Comparison of ENCODE assay signal across 8 cellular contexts in genomic region chr3:185332026-185332735, GRCh38. TPM values are rescaled to one million over a fixed set of nuclear protein-coding genes. Genes with fewer than 3 reads are reported as not detected.
A peak's percentile ranks its signal among the peaks of the same experiment; 100 is the strongest.
DNase-seq lines count a peak whose midpoint lies in the region; ATAC-seq lines count a peak whose summit lies in the region.

No MANE protein-coding gene starts in this region.

- no peak overlapping the region for H3K9ac ChIP-seq in SK-N-MC (ENCODE audit: insufficient read length)

- H3K27ac ChIP-seq in SK-N-MC: peak overlapping the region; percentile 6; the same call in 1 of the 2 replicates

- peak; percentile 22 for DNase-seq in NCI-H187 treated with DMSO at 0.1 percent for 48 hours (lab: John Stamatoyannopoulos, UW)
- DNase-seq in NCI-H187 (lab: John Stamatoyannopoulos, UW): no peak
- peak; percentile 56 for DNase-seq in HCEC 1CT
- DNase-seq in M059J (ENCODE audit: low read depth): peak; percentile 79
- DNase-seq in SK-N-MC (ENCODE audit: low read depth, low spot score): no peak
- DNase-seq in left colon: no peak
- no peak for DNase-seq in stimulated activated CD4-positive, alpha-beta T cell treated with anti-CD3 and anti-CD28 coated beads, Interleukin-4, amount 100 ng/mL, for 4 hours
- DNase-seq in cerebellum (ENCODE audit: low spot score): no peak

- peak; percentile 62 for ATAC-seq in left colon

- H3K4me3 ChIP-seq in SK-N-MC: no peak overlapping the region

- H3K36me3 ChIP-seq in SK-N-MC (ENCODE audit: insufficient read depth, low read length): no peaks in the 10 kb centered on the region

- intact Hi-C loops in left colon (cut with DNase I, micrococcal nuclease): no loop called here

- no peaks in the 10 kb centered on the region for H3K9me3 ChIP-seq in SK-N-MC (ENCODE audit: low read depth, low read length)

RNA-seq across cellular contexts. Expression of gene MAP3K13, which starts 30.8 kb away (rescaled TPM):
- 30.9 and 47.9 TPM in 2 replicates for total RNA-seq in M059J (2014; rRNA removed; shearing (Covaris generic))
- total RNA-seq in left colon: 10 to 100 TPM; 47.0 to 51.0 TPM
- total RNA-seq in cerebellum: 48.9 TPM

Comparison
In these comparisons a context has a peak if more than half of its experiments do, and no peak if none do; other contexts are left out.
1. DNase-seq: peak in NCI-H187 treated with DMSO at 0.1 percent for 48 hours (single experiment), HCEC 1CT (single experiment) and M059J (single experiment); none in NCI-H187 (0 of 2), SK-N-MC (single experiment), left colon (0 of 2), stimulated activated CD4-positive, alpha-beta T cell treated with anti-CD3 and anti-CD28 coated beads, Interleukin-4, amount 100 ng/mL, for 4 hours (0 of 2) and cerebellum (single experiment).